8 cellular contexts compared by ENCODE assay signal in the genomic region with DNA sequence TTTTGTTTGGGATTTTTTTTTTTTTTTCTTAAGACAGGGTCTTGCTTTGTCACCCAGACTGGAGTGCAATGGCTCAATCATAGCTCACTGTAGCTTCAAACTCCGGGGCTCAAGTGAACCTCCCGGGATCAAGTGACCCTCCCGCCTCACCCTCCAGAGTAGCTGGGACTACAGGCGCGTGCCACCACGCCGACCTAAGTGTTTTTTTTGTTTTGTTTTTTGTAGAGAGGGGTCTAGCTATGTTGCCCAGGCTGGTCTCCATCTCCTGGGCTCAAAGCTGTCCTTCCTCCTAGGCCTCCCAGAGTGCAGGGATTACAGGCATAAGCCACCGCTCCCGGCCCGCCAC. TPM values are rescaled to one million over a fixed set of nuclear protein-coding genes. Genes with fewer than 3 reads are reported as not detected.
DNase-seq lines count a peak whose midpoint lies in the region; ATAC-seq and TF ChIP-seq lines count a peak whose summit lies in the region.

No MANE protein-coding gene starts in this region.

- no peaks in the 10 kb centered on the region for H3K9me2 ChIP-seq in hepatocyte (replicated peaks; ENCODE audit: insufficient read depth)

- H3K9me3 Mint-ChIP-seq in activated CD4-positive, alpha-beta memory T cell treated with anti-CD3 and anti-CD28 coated beads, Interleukin-2, amount 10 ng/mL, durations not matched to agents 7 days and 5 days = no peaks in the 10 kb centered on the region

- peak overlapping the region; percentile 73 for H3K4me3 Mint-ChIP-seq in activated CD4-positive, alpha-beta memory T cell treated with anti-CD3 and anti-CD28 coated beads, Interleukin-2, amount 10 ng/mL, durations not matched to agents 7 days and 5 days

- H3K4me1 Mint-ChIP-seq in activated CD4-positive, alpha-beta memory T cell treated with anti-CD3 and anti-CD28 coated beads, Interleukin-2, amount 10 ng/mL, durations not matched to agents 7 days and 5 days = peaks cover 23% of the 10 kb centered on the region

- TF ChIP-seq POLR2A in spleen (IDR thresholded peaks at IDR 0.05) = no peak

- H3K4me3 ChIP-seq in HFF-Myc (replicated peaks; ENCODE audit: low read depth, low read length) (peak overlapping the region; percentile 66), hepatocyte (peak overlapping the region; percentile 92), spleen (peak overlapping the region; percentile 56 to 87 (median 66))

- peak overlapping the region; percentile 53 for H3K27ac Mint-ChIP-seq in activated CD4-positive, alpha-beta memory T cell treated with anti-CD3 and anti-CD28 coated beads, Interleukin-2, amount 10 ng/mL, durations not matched to agents 7 days and 5 days

- H3K9me3 ChIP-seq in hepatocyte (ENCODE audit: low read depth) (no peaks in the 10 kb centered on the region), spleen (no peaks in the 10 kb centered on the region)

- H2AFZ ChIP-seq in hepatocyte = peak overlapping the region; percentile 87

- DNase-seq in HFF-Myc (ENCODE audit: extremely low read depth, low read depth) (no peak), hepatocyte (ENCODE audit: low spot score) (no peak), spleen (no peak), midbrain (lab: John Stamatoyannopoulos, UW) (no peak), T1000 (lab: John Stamatoyannopoulos, UW) (no peak), NAMALWA (ENCODE audit: low spot score) (no peak)
- no peak for DNase-seq in activated CD4-positive, alpha-beta memory T cell treated with anti-CD3 and anti-CD28 coated beads, Interleukin-2, amount 10 ng/mL, durations not matched to agents 7 days and 5 days

- H3K27ac ChIP-seq in hepatocyte = peak overlapping the region; percentile 98
- H3K27ac ChIP-seq in spleen = peak overlapping the region; percentile 65 to 91 (median 81)

- no peaks in the 10 kb centered on the region for H4K20me1 ChIP-seq in hepatocyte (ENCODE audit: insufficient read depth, poor library complexity, severe bottlenecking)

- H3K4me1 ChIP-seq in hepatocyte (ENCODE audit: insufficient read depth) (peaks cover 7% of the 10 kb centered on the region), spleen (peaks cover 0 to 27% (median 16%) of the 10 kb centered on the region in 6 donors)

- H3K36me3 Mint-ChIP-seq in activated CD4-positive, alpha-beta memory T cell treated with anti-CD3 and anti-CD28 coated beads, Interleukin-2, amount 10 ng/mL, durations not matched to agents 7 days and 5 days (ENCODE audit: low read depth) = peaks cover 8% of the 10 kb centered on the region

- H3K4me2 ChIP-seq in hepatocyte = peak overlapping the region; percentile 97

- H3K27me3 ChIP-seq in hepatocyte (no peaks in the 10 kb centered on the region), spleen (replicated peaks in 1 of 7) (peaks cover 0 to 4% (median 0%) of the 10 kb centered on the region in 7 donors)

- ATAC-seq in GM21786 (IDR thresholded peaks at IDR 0.05; ENCODE audit: unreplicated experiment) = no peak

- no peak for TF ChIP-seq CTCF in HFF-Myc (IDR thresholded peaks at IDR 0.05; ENCODE audit: low read depth, low read length, missing control alignments)
- no peak for TF ChIP-seq CTCF in hepatocyte (IDR thresholded peaks at IDR 0.05; ENCODE audit: poor library complexity)
- no peak for TF ChIP-seq CTCF in spleen (IDR thresholded peaks at IDR 0.05 in 8 of 11, conservative IDR thresholded peaks at IDR 0.05 in 3 of 11)

- H3K79me2 ChIP-seq in hepatocyte = peaks cover 5% of the 10 kb centered on the region

- CTCF ChIA-PET in activated CD4-positive, alpha-beta memory T cell treated with anti-CD3 and anti-CD28 coated beads, Interleukin-2, amount 10 ng/mL, durations not matched to agents 7 days and 5 days (lab: Charles Lee) = interaction anchor here (0.6 to 3.5 kb wide), 10 partner anchors 11 to 598 kb away, joined by 3 to 26 read pairs (median 6); no protein-coding TSS in a partner anchor

- H3K36me3 ChIP-seq in hepatocyte (replicated peaks; ENCODE audit: insufficient read depth, low read depth) = no peaks in the 10 kb centered on the region
- peaks cover 0 to 11% (median 0%) of the 10 kb centered on the region in 6 donors for H3K36me3 ChIP-seq in spleen

- POLR2A ChIA-PET in activated CD4-positive, alpha-beta memory T cell treated with anti-CD3 and anti-CD28 coated beads, Interleukin-2, amount 10 ng/mL, durations not matched to agents 7 days and 5 days (lab: Charles Lee) = interaction anchor here (0.7 to 4.4 kb wide), 6 partner anchors 11 to 646 kb away, joined by 3 to 28 read pairs (median 4); partner anchors contain the start of gene MORC3

- no peaks in the 10 kb centered on the region for H3K27me3 Mint-ChIP-seq in activated CD4-positive, alpha-beta memory T cell treated with anti-CD3 and anti-CD28 coated beads, Interleukin-2, amount 10 ng/mL, durations not matched to agents 7 days and 5 days

- intact Hi-C loops in spleen (cut with DNase I; ENCODE audit: low total_unique reads) = no loop called here

- WGBS in hepatocyte (ENCODE audit: low lambda C conversion rate, missing lambda C conversion rate) = 38% methylated on average over 10 of the region's 10 CpGs
- 47 to 82% (median 52%) methylated on average over 7 to 10 of the region's 10 CpGs for WGBS in spleen, 5 donors

RNA-seq across cellular contexts. Expression of gene HLCS, which starts 0.8 kb away (rescaled TPM):
- 10 to 100 TPM; 13.3 to 13.9 TPM for total RNA-seq in activated CD4-positive, alpha-beta memory T cell treated with anti-CD3 and anti-CD28 coated beads, Interleukin-2, amount 10 ng/mL, durations not matched to agents 7 days and 5 days
- total RNA-seq in hepatocyte (16.7 and 30.4 TPM in 2 replicates), spleen (10 to 100 TPM; 10.1 to 22.8 (median 18.1) TPM)
- polyA plus RNA-seq in hepatocyte (9.2 and 10.6 TPM in 2 replicates), spleen (1 to 10 TPM; 1.7 to 2.8 (median 1.8) TPM)

RNA-seq across cellular contexts. Expression of gene RIPPLY3, which starts 40.8 kb away (rescaled TPM):
- total RNA-seq in activated CD4-positive, alpha-beta memory T cell treated with anti-CD3 and anti-CD28 coated beads, Interleukin-2, amount 10 ng/mL, durations not matched to agents 7 days and 5 days = not detected
- total RNA-seq in hepatocyte (0.17 TPM in 1 of 2 replicates, not detected in the other), spleen (not detected)
- polyA plus RNA-seq in hepatocyte (0.11 and 1.0 TPM in 2 replicates), spleen (under 1 TPM in 1 of 3 donors, not detected in 2; 0.05 TPM)
